In genomic region chr19:47707135-47707925, GRCh38 we compare ENCODE assay signal across 8 cellular contexts. TPM values are rescaled to one million over a fixed set of nuclear protein-coding genes. Genes with fewer than 3 reads are reported as not detected.
A peak's percentile ranks its signal among the peaks of the same experiment; 100 is the strongest.
DNase-seq lines count a peak whose midpoint lies in the region; ATAC-seq and TF ChIP-seq lines count a peak whose summit lies in the region.

No MANE protein-coding gene starts in this region.

- H3K36me3 ChIP-seq in BE2C: no peaks in the 10 kb centered on the region
- H3K36me3 ChIP-seq in HAP-1 (replicated peaks): no peaks in the 10 kb centered on the region
- H3K36me3 ChIP-seq in mesendoderm (ENCODE audit: control insufficient read depth, insufficient read depth, low read length): no peaks in the 10 kb centered on the region

- no peak for ATAC-seq in HG02678 (IDR thresholded peaks at IDR 0.05; ENCODE audit: unreplicated experiment)

- no peak overlapping the region for H3K4me2 ChIP-seq in mesendoderm (ENCODE audit: low read length)

- in situ Hi-C loops in HAP-1 (cut with MboI; ENCODE audit: low sequenced_read_pairs): no loop called here

- DNase-seq in BE2C (peak; percentile 79), HAP-1 (ENCODE audit: low spot score in 2 of 2) (peak; percentile 76 to 90), NCI-H526 treated with DMSO at 0.1 percent for 48 hours (lab: John Stamatoyannopoulos, UW) (peak; percentile 50), dorsolateral prefrontal cortex (peak; percentile 56 to 79 (median 68)), mesendoderm (peak; percentile 87)
- DNase-seq in activated CD4-positive, alpha-beta T cell treated with anti-CD3 and anti-CD28 coated beads, Interleukin-2, amount 50 U/mL, for 4 hours: peak; percentile 71 to 72
- DNase-seq in stimulated activated CD8-positive, alpha-beta memory T cell treated with anti-CD3 and anti-CD28 coated beads, Interleukin-4, amount 100 ng/mL, for 1 hour (ENCODE audit: low read depth in 2 of 2, low spot score in 1 of 2): peak; percentile 49 to 55

- no peak overlapping the region for H2BK120ac ChIP-seq in mesendoderm (ENCODE audit: low read depth, low read length)

- H3K27me3 ChIP-seq in BE2C (no peaks in the 10 kb centered on the region), HAP-1 (ENCODE audit: low read depth) (no peaks in the 10 kb centered on the region), dorsolateral prefrontal cortex (peaks cover 0 to 2% (median 0%) of the 10 kb centered on the region in 45 donors), mesendoderm (ENCODE audit: insufficient read depth, low read length, poor library complexity) (no peaks in the 10 kb centered on the region)

- peak overlapping the region in 1 of 59 donors; percentile 53 for H3K27ac ChIP-seq in dorsolateral prefrontal cortex
- H3K27ac ChIP-seq in mesendoderm (ENCODE audit: low read depth, low read length): no peak overlapping the region

- intact Hi-C loops in dorsolateral prefrontal cortex (cut with DNase I): loop anchor here in 1 of 2 donors (1.0 to 10.0 kb wide), 2 partner anchors 271 to 413 kb away; no protein-coding TSS in a partner anchor

- no peak overlapping the region for H3K9ac ChIP-seq in mesendoderm (ENCODE audit: low read length)

- no peaks in the 10 kb centered on the region for H3K4me1 ChIP-seq in BE2C
- no peaks in the 10 kb centered on the region for H3K4me1 ChIP-seq in HAP-1
- no peaks in the 10 kb centered on the region for H3K4me1 ChIP-seq in mesendoderm (ENCODE audit: control insufficient read depth, low read depth, low read length)

- no CpG with 5 or more reads among the region's 22 CpGs for WGBS in mesendoderm (ENCODE audit: extremely low coverage, insufficient coverage, low lambda C conversion rate)

- H4K8ac ChIP-seq in mesendoderm (ENCODE audit: low read depth, low read length): no peak overlapping the region

- H3K56ac ChIP-seq in mesendoderm (ENCODE audit: low read length): no peak overlapping the region

- no peaks in the 10 kb centered on the region for H3K79me2 ChIP-seq in mesendoderm (ENCODE audit: control insufficient read depth, insufficient read depth, low read length)

- H3K23ac ChIP-seq in mesendoderm (ENCODE audit: low read length): no peak overlapping the region

- TF ChIP-seq CTCF in BE2C (IDR thresholded peaks at IDR 0.05; ENCODE audit: low read depth, low read length): peak; percentile 86
- peak; percentile 51 to 92 (median 80) for TF ChIP-seq CTCF in dorsolateral prefrontal cortex (IDR thresholded peaks at IDR 0.05 in 54 of 56, conservative IDR thresholded peaks at IDR 0.05 in 2 of 56; ENCODE audit: low read depth in 1 of 56, partially characterized antibody in 56 of 56)

- no peak overlapping the region for H2BK15ac ChIP-seq in mesendoderm (replicated peaks; ENCODE audit: low read depth)

- H3K18ac ChIP-seq in mesendoderm (ENCODE audit: low read length): no peak overlapping the region

- H2BK5ac ChIP-seq in mesendoderm (ENCODE audit: low read length): no peak overlapping the region

- H3K4me3 ChIP-seq in BE2C (ENCODE audit: low read depth, low read length) (no peak overlapping the region), HAP-1 (no peak overlapping the region), dorsolateral prefrontal cortex (peak overlapping the region in 7 of 59 donors; percentile 2 to 28 (median 21)), mesendoderm (ENCODE audit: low read length) (no peak overlapping the region)

- H3K79me1 ChIP-seq in mesendoderm (ENCODE audit: low read length): no peaks in the 10 kb centered on the region

- H3K4ac ChIP-seq in mesendoderm (ENCODE audit: low read depth, low read length): no peak overlapping the region

- H3K9me3 ChIP-seq in BE2C (no peaks in the 10 kb centered on the region), HAP-1 (no peaks in the 10 kb centered on the region)

- H4K5ac ChIP-seq in mesendoderm (ENCODE audit: low read length): no peak overlapping the region

- no peak overlapping the region for H2AK5ac ChIP-seq in mesendoderm (ENCODE audit: low read length)

RNA-seq across cellular contexts. Expression of gene EHD2, which starts 5.9 kb away (rescaled TPM):
- 13.3 TPM for polyA plus RNA-seq in BE2C (2012; ENCODE audit: insufficient read depth, insufficient read length, low read depth)
- 10 to 100 TPM; 12.2 to 45.9 (median 22.6) TPM for total RNA-seq in dorsolateral prefrontal cortex
- 7.1 TPM for polyA plus RNA-seq in mesendoderm (2013, experiment 1 of 2)
- 7.0 TPM for polyA plus RNA-seq in mesendoderm (2013, experiment 2 of 2)

RNA-seq across cellular contexts. Expression of gene NOP53, which starts 38.0 kb away (rescaled TPM):
- 190 TPM for polyA plus RNA-seq in BE2C (2012; ENCODE audit: insufficient read depth, insufficient read length, low read depth)
- 100 to 1,000 TPM in 112 of 120 experiments, 10 to 100 TPM in 8; 84.8 to 189 (median 120) TPM for total RNA-seq in dorsolateral prefrontal cortex
- polyA plus RNA-seq in mesendoderm (2013, experiment 1 of 2): 291 TPM
- 305 TPM for polyA plus RNA-seq in mesendoderm (2013, experiment 2 of 2)
